In genomic region chr3:38276917-38277630, GRCh38 we compare ENCODE assay signal across 15 cellular contexts. TPM values are rescaled to one million over a fixed set of nuclear protein-coding genes. Genes with fewer than 3 reads are reported as not detected.
DNase-seq lines count a peak whose midpoint lies in the region; ATAC-seq and TF ChIP-seq lines count a peak whose summit lies in the region.
"Had no signal": no experiment of that assay in that cellular context is flagged by ENCODE, and none has a peak within 500 bp of the region (broad histone marks: within the 10 kb centered on the region; RNA-seq: fewer than 3 reads in every experiment).

No MANE protein-coding gene starts in this region.

- no peak overlapping the region for H2BK12ac ChIP-seq in neuronal stem cell (ENCODE audit: low read length)

- TF ChIP-seq CTCF in IMR-90 (conservative IDR thresholded peaks at IDR 0.05; ENCODE audit: low read depth, low read length) (no peak), Calu3 (IDR thresholded peaks at IDR 0.05; ENCODE audit: unreplicated experiment) (no peak)

- H3K27me3 Mint-ChIP-seq in Calu3 (ENCODE audit: unreplicated experiment) = no peaks in the 10 kb centered on the region
- H3K27me3 Mint-ChIP-seq: CD4-positive, CD25-positive, alpha-beta regulatory T cell; CD8-positive, alpha-beta memory T cell had no signal

- H3K9me1 ChIP-seq in IMR-90 (ENCODE audit: insufficient read depth, low read length) = peaks cover 4% of the 10 kb centered on the region; the same call in 1 of the 2 replicates

- H3K14ac ChIP-seq in IMR-90 (replicated peaks; ENCODE audit: low read depth, low read length) (no peak overlapping the region), neuronal stem cell (ENCODE audit: low read length) (no peak overlapping the region)

- H3K4ac ChIP-seq in IMR-90 (ENCODE audit: low read depth, low read length) (no peak overlapping the region), neuronal stem cell (ENCODE audit: low read length) (no peak overlapping the region)

- H2AFZ ChIP-seq in IMR-90 (replicated peaks; ENCODE audit: low read length, poor library complexity) (peak overlapping the region; percentile 7), neuronal stem cell (ENCODE audit: low read length) (no peak overlapping the region)

- 100% methylated on average over 5 of the region's 13 CpGs; no CpG with 5 or more reads in 1 of the 2 experiments for WGBS in IMR-90 (ENCODE audit: extremely low coverage in 2 of 2, insufficient read length in 1 of 2), 2 experiments
- WGBS in neuronal stem cell (ENCODE audit: extremely low coverage in 2 of 2, insufficient read length in 2 of 2, insufficient replicate concordance in 1 of 2), 2 donors = no CpG with 5 or more reads among the region's 13 CpGs

- in situ Hi-C loops in IMR-90 (cut with MboI; ENCODE audit: low sequenced_read_pairs) = no loop called here

- H2AK5ac ChIP-seq in IMR-90 (ENCODE audit: low read depth, low read length) (no peak overlapping the region), neuronal stem cell (ENCODE audit: low read depth, low read length) (no peak overlapping the region)

- H3K23ac ChIP-seq in IMR-90 (ENCODE audit: low read depth, low read length) (no peak overlapping the region), neuronal stem cell (ENCODE audit: low read depth, low read length, poor library complexity) (peak overlapping the region; percentile 46)

- no peaks in the 10 kb centered on the region for H3K36me3 Mint-ChIP-seq in stimulated activated effector memory CD8-positive, alpha-beta T cell treated with anti-CD3 and anti-CD28 coated beads, Interleukin-12 subunit alpha, Interleukin-12 subunit beta, amount 100 ng/mL, for 72 hours
- H3K36me3 Mint-ChIP-seq in Calu3 (ENCODE audit: insufficient read depth, unreplicated experiment) = peaks cover 6% of the 10 kb centered on the region

- H3K79me1 ChIP-seq in IMR-90 (ENCODE audit: low read depth in 1 of 2, low read length in 2 of 2) (no peaks in the 10 kb centered on the region), neuronal stem cell (ENCODE audit: low read depth, low read length) (peaks cover 4% of the 10 kb centered on the region)

- DNase-seq in GM03348 (ENCODE audit: low spot score) (peak; percentile 4), IMR-90 (no peak), neuronal stem cell (ENCODE audit: low spot score) (no peak), NCI-H82 treated with DMSO at 0.1 percent for 48 hours (lab: John Stamatoyannopoulos, UW; ENCODE audit: unreplicated experiment) (no peak), Calu3 (no peak)
- DNase-seq in stimulated activated effector memory CD8-positive, alpha-beta T cell treated with anti-CD3 and anti-CD28 coated beads, Interleukin-12 subunit alpha, Interleukin-12 subunit beta, amount 100 ng/mL, for 72 hours (ENCODE audit: low spot score in 2 of 2) = no peak
- DNase-seq: BE2C; C1 segment of cervical spinal cord; CD4-positive, CD25-positive, alpha-beta regulatory T cell; CD8-positive, alpha-beta memory T cell; COR-L47; GOT3; H9 had no signal

- no peaks in the 10 kb centered on the region for H3K9me3 Mint-ChIP-seq in stimulated activated effector memory CD8-positive, alpha-beta T cell treated with anti-CD3 and anti-CD28 coated beads, Interleukin-12 subunit alpha, Interleukin-12 subunit beta, amount 100 ng/mL, for 72 hours
- no peaks in the 10 kb centered on the region for H3K9me3 Mint-ChIP-seq in Calu3 (ENCODE audit: low read depth, unreplicated experiment)
- H3K9me3 Mint-ChIP-seq: CD8-positive, alpha-beta memory T cell; H9 had no signal

- BruUV-seq in IMR-90 (replicated peaks; lab: Mats Ljungman, UMichigan) (no TSS peak), Calu3 (replicated peaks; lab: Mats Ljungman, UMichigan) (no TSS peak)

- no peak overlapping the region for H2BK20ac ChIP-seq in IMR-90 (ENCODE audit: low read depth, low read length)

- no peaks in the 10 kb centered on the region for H4K20me1 ChIP-seq in IMR-90 (ENCODE audit: insufficient read depth, low read length)

- H4K91ac ChIP-seq in IMR-90 (ENCODE audit: insufficient read depth, low read depth, low read length) = no peak overlapping the region
- H4K91ac ChIP-seq in neuronal stem cell (ENCODE audit: low read depth, low read length, poor library complexity) = no peak overlapping the region

- H2BK5ac ChIP-seq in IMR-90 (ENCODE audit: low read depth, low read length, poor library complexity, severe bottlenecking) (no peak overlapping the region), neuronal stem cell (ENCODE audit: low read length) (no peak overlapping the region)

- H3K18ac ChIP-seq in IMR-90 (ENCODE audit: low read depth, low read length) (no peak overlapping the region), neuronal stem cell (ENCODE audit: low read length) (peak overlapping the region; percentile 18)

- ATAC-seq in IMR-90 (ENCODE audit: low read depth) = no peak
- ATAC-seq in stimulated activated effector memory CD8-positive, alpha-beta T cell treated with anti-CD3 and anti-CD28 coated beads, Interleukin-12 subunit alpha, Interleukin-12 subunit beta, amount 100 ng/mL, for 72 hours = peak; percentile 5

- H4K5ac ChIP-seq in IMR-90 (ENCODE audit: low read depth, low read length) = no peak overlapping the region

- no peaks in the 10 kb centered on the region for H3K4me1 Mint-ChIP-seq in stimulated activated effector memory CD8-positive, alpha-beta T cell treated with anti-CD3 and anti-CD28 coated beads, Interleukin-12 subunit alpha, Interleukin-12 subunit beta, amount 100 ng/mL, for 72 hours
- H3K4me1 Mint-ChIP-seq in Calu3 (ENCODE audit: low read depth, unreplicated experiment) = no peaks in the 10 kb centered on the region
- H3K4me1 Mint-ChIP-seq: CD4-positive, CD25-positive, alpha-beta regulatory T cell; CD8-positive, alpha-beta memory T cell had no signal

- H3K4me3 ChIP-seq in IMR-90 (ENCODE audit: insufficient read depth, low read depth, low read length) = no peak overlapping the region
- no peak overlapping the region for H3K4me3 ChIP-seq in neuronal stem cell (ENCODE audit: low read length in 2 of 2)

- intact Hi-C loops in IMR-90 (cut with micrococcal nuclease) = no loop called here
- intact Hi-C loops in Calu3 (cut with micrococcal nuclease; ENCODE audit: unreplicated experiment) = no loop called here

- no peak overlapping the region for H3K4me3 Mint-ChIP-seq in stimulated activated effector memory CD8-positive, alpha-beta T cell treated with anti-CD3 and anti-CD28 coated beads, Interleukin-12 subunit alpha, Interleukin-12 subunit beta, amount 100 ng/mL, for 72 hours
- H3K4me3 Mint-ChIP-seq in Calu3 (ENCODE audit: low read depth, unreplicated experiment) = no peak overlapping the region
- H3K4me3 Mint-ChIP-seq: CD4-positive, CD25-positive, alpha-beta regulatory T cell; CD8-positive, alpha-beta memory T cell; H9 had no signal

- POLR2A ChIA-PET in IMR-90 (lab: Charles Lee; ENCODE audit: unreplicated experiment) = no interaction called here

- no peak overlapping the region for H3K9ac ChIP-seq in IMR-90 (ENCODE audit: low read depth, low read length)
- no peak overlapping the region for H3K9ac ChIP-seq in neuronal stem cell (ENCODE audit: low read depth, low read length, poor library complexity)

- H2BK15ac ChIP-seq in IMR-90 (ENCODE audit: low read depth, low read length) = no peak overlapping the region
- no peak overlapping the region for H2BK15ac ChIP-seq in neuronal stem cell (ENCODE audit: low read length)

- no peak overlapping the region for H4K8ac ChIP-seq in IMR-90 (ENCODE audit: low read depth in 2 of 2, low read length in 2 of 2)
- no peak overlapping the region for H4K8ac ChIP-seq in neuronal stem cell (ENCODE audit: low read depth, low read length)

- H2AK9ac ChIP-seq in IMR-90 (replicated peaks; ENCODE audit: low read depth, low read length, poor library complexity) = peak overlapping the region; percentile 19

- CTCF ChIA-PET in IMR-90 (lab: Yijun Ruan, JAX) = no interaction called here
- CTCF ChIA-PET in Calu3 (lab: Charles Lee) = no interaction called here

- no peak overlapping the region for H3K56ac ChIP-seq in IMR-90 (ENCODE audit: extremely low read depth, insufficient read depth, low read length)

- no peak for TF ChIP-seq RAD21 in IMR-90 (IDR thresholded peaks at IDR 0.05; ENCODE audit: low read length)

- H3K9me3 ChIP-seq in IMR-90 (ENCODE audit: control insufficient read depth, insufficient read depth, low read length) = no peaks in the 10 kb centered on the region
- peaks cover 0 to 2% of the 10 kb centered on the region in 2 donors for H3K9me3 ChIP-seq in neuronal stem cell (replicated peaks in 1 of 2; ENCODE audit: control insufficient read depth in 2 of 2, insufficient read depth in 1 of 2, low read depth in 1 of 2, low read length in 2 of 2)
- H3K9me3 ChIP-seq: BE2C had no signal

- no peaks in the 10 kb centered on the region for H3K27me3 ChIP-seq in IMR-90 (ENCODE audit: control insufficient read depth, insufficient read depth, low read length)
- no peaks in the 10 kb centered on the region for H3K27me3 ChIP-seq in neuronal stem cell (ENCODE audit: control insufficient read depth in 3 of 3, insufficient read depth in 3 of 3, low read depth in 1 of 3, low read length in 3 of 3)
- H3K27me3 ChIP-seq: BE2C had no signal

- no peak overlapping the region for H3K27ac ChIP-seq in IMR-90 (ENCODE audit: insufficient read depth, low read length)
- H3K27ac ChIP-seq in neuronal stem cell (replicated peaks; ENCODE audit: low read length) = no peak overlapping the region

- H3K36me3 ChIP-seq in IMR-90 (ENCODE audit: control insufficient read depth, insufficient read depth, low read length) = peaks cover 10% of the 10 kb centered on the region
- no peaks in the 10 kb centered on the region for H3K36me3 ChIP-seq in neuronal stem cell (replicated peaks in 1 of 2; ENCODE audit: control insufficient read depth in 2 of 2, insufficient read depth in 2 of 2, low read length in 2 of 2)
- H3K36me3 ChIP-seq: BE2C had no signal

- dilution Hi-C loops in IMR-90 (cut with HindIII; ENCODE audit: low sequenced_read_pairs, unreplicated experiment) = no loop called here

- H3K4me1 ChIP-seq in IMR-90 (ENCODE audit: control insufficient read depth, insufficient read depth, low read length) = no peaks in the 10 kb centered on the region
- peaks cover 0 to 3% of the 10 kb centered on the region in 2 donors for H3K4me1 ChIP-seq in neuronal stem cell (ENCODE audit: control insufficient read depth in 2 of 2, insufficient read depth in 1 of 2, low read depth in 1 of 2, low read length in 2 of 2)
- H3K4me1 ChIP-seq: BE2C had no signal

- H3K27ac Mint-ChIP-seq in stimulated activated effector memory CD8-positive, alpha-beta T cell treated with anti-CD3 and anti-CD28 coated beads, Interleukin-12 subunit alpha, Interleukin-12 subunit beta, amount 100 ng/mL, for 72 hours = no peak overlapping the region
- H3K27ac Mint-ChIP-seq in Calu3 (ENCODE audit: unreplicated experiment) = no peak overlapping the region
- H3K27ac Mint-ChIP-seq: H9 had no signal

- no peak overlapping the region for H3K4me2 ChIP-seq in IMR-90 (ENCODE audit: low read depth, low read length)
- no peak overlapping the region for H3K4me2 ChIP-seq in neuronal stem cell (ENCODE audit: insufficient read depth, low read length, poor library complexity, severe bottlenecking)

- no peak overlapping the region for H2BK120ac ChIP-seq in IMR-90 (ENCODE audit: low read depth, low read length)
- H2BK120ac ChIP-seq in neuronal stem cell (ENCODE audit: low read depth, low read length) = no peak overlapping the region

- TF ChIP-seq POLR2A in IMR-90 (IDR thresholded peaks at IDR 0.05; ENCODE audit: low read depth, low read length) = no peak

RNA-seq across cellular contexts. Expression of gene SLC22A14, which starts 5.0 kb away (rescaled TPM):
- total RNA-seq in IMR-90 (2012; rRNA removed) (under 0.01 TPM in 1 of 2 replicates, not detected in the other), Calu3 (2022) (1.8 and 2.1 TPM in 2 replicates)
- 0.07 and 0.10 TPM in 2 replicates for polyA plus RNA-seq in IMR-90 (2012; rRNA removed)
- polyA plus RNA-seq in IMR-90 (2012; cell fraction: cytosol; rRNA removed) = 0.04 and 0.14 TPM in 2 replicates
- polyA plus RNA-seq in IMR-90 (2012; cell fraction: nucleus; rRNA removed; ENCODE audit: low replicate concordance) = 0.36 and 0.62 TPM in 2 replicates
- polyA plus RNA-seq in neuronal stem cell (2013, experiment 1 of 2) = 0.03 TPM
- not detected for polyA plus RNA-seq in neuronal stem cell (2013, experiment 2 of 2)
- total RNA-seq: A172; CD4-positive, CD25-positive, alpha-beta regulatory T cell; CD8-positive, alpha-beta memory T cell; H9; HepG2 had no signal
- polyA plus RNA-seq: CD4-positive, CD25-positive, alpha-beta regulatory T cell; CD8-positive, alpha-beta memory T cell had no signal

RNA-seq across cellular contexts. Expression of gene SLC22A13, which starts 11.5 kb away (rescaled TPM):
- total RNA-seq in IMR-90 (2012; rRNA removed) = under 0.01 TPM in 2 replicates
- 0.22 and 0.29 TPM in 2 replicates for polyA plus RNA-seq in IMR-90 (2012; rRNA removed)
- polyA plus RNA-seq in IMR-90 (2012; cell fraction: cytosol; rRNA removed) = 0.02 TPM in 1 of 2 replicates, not detected in the other
- polyA plus RNA-seq in IMR-90 (2012; cell fraction: nucleus; rRNA removed; ENCODE audit: low replicate concordance) = 1.4 and 1.8 TPM in 2 replicates
- polyA plus RNA-seq in neuronal stem cell (2013, experiment 1 of 2) = 0.03 TPM
- not detected for polyA plus RNA-seq in neuronal stem cell (2013, experiment 2 of 2)
- total RNA-seq in Calu3 (2022) = 3.2 and 3.5 TPM in 2 replicates
- total RNA-seq: A172, H9, HepG2 had no signal
